ENCODE assay signal across 23 cellular contexts in the genomic region with DNA sequence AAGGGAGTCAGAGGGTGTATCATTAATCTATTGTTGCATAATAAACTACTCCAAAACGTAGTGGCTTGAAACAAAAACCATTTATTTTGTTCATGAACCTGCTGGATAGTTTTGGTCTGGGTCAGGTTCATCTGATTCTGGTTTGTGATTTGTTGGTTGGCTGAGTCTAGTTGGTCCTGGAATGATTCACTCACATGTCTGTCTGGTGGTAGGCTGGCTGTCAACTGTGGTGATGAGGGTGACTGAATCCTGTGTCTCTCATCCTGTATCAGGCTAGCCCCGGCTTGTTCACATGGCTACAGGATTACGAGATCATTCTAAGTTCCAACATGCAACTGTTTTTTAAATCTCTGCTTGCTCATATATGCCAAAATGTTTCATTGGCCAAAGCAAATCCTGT. TPM values are rescaled to one million over a fixed set of nuclear protein-coding genes. Genes with fewer than 3 reads are reported as not detected.
A peak's percentile ranks its signal among the peaks of the same experiment; 100 is the strongest.
DNase-seq lines count a peak whose midpoint lies in the region; ATAC-seq, FAIRE-seq and TF ChIP-seq lines count a peak whose summit lies in the region.
"Had no signal": no experiment of that assay in that cellular context is flagged by ENCODE, and none has a peak within 500 bp of the region (broad histone marks: within the 10 kb centered on the region; RNA-seq: fewer than 3 reads in every experiment).

No MANE protein-coding gene starts in this region.

- H3K4me2 ChIP-seq in astrocyte (ENCODE audit: low read length) (no peak overlapping the region), OCI-LY7 (ENCODE audit: low read length) (no peak overlapping the region)

- H3K9me3 Mint-ChIP-seq in astrocyte (ENCODE audit: unreplicated experiment) (peaks cover 3% of the 10 kb centered on the region), chondrocyte (ENCODE audit: low read depth) (no peaks in the 10 kb centered on the region)
- H3K9me3 Mint-ChIP-seq: activated CD4-positive, alpha-beta T cell treated with anti-CD3 and anti-CD28 coated beads, Interleukin-2, amount 10 ng/mL, durations not matched to agents 7 days and 5 days; natural killer cell treated with Interleukin-12 subunit alpha and Interleukin-12 subunit beta and Interleukin-15 and Interleukin-18, amount 100 ng/mL, for 72 hours; T-helper 2 cell treated with Interferon-gamma antibody and Interleukin-4, amounts not matched to agents 5 μg/mL and 100 μg/mL, for 36 hours had no signal

- H3K9ac ChIP-seq in astrocyte (ENCODE audit: low read length): no peak overlapping the region

- H4K20me1 ChIP-seq in astrocyte (ENCODE audit: insufficient read depth, low read length): no peaks in the 10 kb centered on the region
- no peaks in the 10 kb centered on the region for H4K20me1 ChIP-seq in OCI-LY7 (ENCODE audit: insufficient read depth, low read length)

- H3K27me3 Mint-ChIP-seq in astrocyte (ENCODE audit: low read depth, unreplicated experiment): no peaks in the 10 kb centered on the region
- H3K27me3 Mint-ChIP-seq in chondrocyte (ENCODE audit: low read depth): peaks cover 27% of the 10 kb centered on the region

- H2AFZ ChIP-seq in astrocyte (ENCODE audit: low read depth, low read length) (no peak overlapping the region), OCI-LY7 (ENCODE audit: low read length) (no peak overlapping the region)

- BruUV-seq in OCI-LY7 (replicated peaks; lab: Mats Ljungman, UMichigan): no TSS peak

- H3K36me3 ChIP-seq in astrocyte (ENCODE audit: insufficient read depth, low read length): no peaks in the 10 kb centered on the region
- no peaks in the 10 kb centered on the region for H3K36me3 ChIP-seq in OCI-LY7 (ENCODE audit: insufficient read depth, low read length)
- H3K36me3 ChIP-seq: upper lobe of left lung had no signal

- H3K79me2 ChIP-seq in astrocyte (ENCODE audit: insufficient read depth, low read length) (no peaks in the 10 kb centered on the region), OCI-LY7 (ENCODE audit: insufficient read depth, low read depth, low read length) (no peaks in the 10 kb centered on the region)

- H3K4me3 Mint-ChIP-seq in astrocyte (ENCODE audit: unreplicated experiment) (no peak overlapping the region), chondrocyte (ENCODE audit: unreplicated experiment) (no peak overlapping the region)
- H3K4me3 Mint-ChIP-seq: activated CD4-positive, alpha-beta T cell treated with anti-CD3 and anti-CD28 coated beads, Interleukin-2, amount 10 ng/mL, durations not matched to agents 7 days and 5 days; CD14-positive monocyte; natural killer cell treated with Interleukin-12 subunit alpha and Interleukin-12 subunit beta and Interleukin-15 and Interleukin-18, amount 100 ng/mL, for 72 hours; T-helper 2 cell treated with Interferon-gamma antibody and Interleukin-4, amounts not matched to agents 5 μg/mL and 100 μg/mL, for 36 hours had no signal

- POLR2A ChIA-PET in OCI-LY7 (lab: Charles Lee): no interaction called here

- no peak overlapping the region for H3K4me3 ChIP-seq in astrocyte (ENCODE audit: insufficient read depth, low read depth, low read length)
- H3K4me3 ChIP-seq in retinal pigment epithelial cell (ENCODE audit: low read length): no peak overlapping the region
- no peak overlapping the region for H3K4me3 ChIP-seq in OCI-LY7 (ENCODE audit: low read depth, low read length, poor library complexity, severe bottlenecking)
- H3K4me3 ChIP-seq: lung, upper lobe of left lung had no signal

- H3K27ac ChIP-seq in astrocyte (ENCODE audit: low read depth, low read length) (no peak overlapping the region), OCI-LY7 (ENCODE audit: low read depth, low read length, poor library complexity, severe bottlenecking) (no peak overlapping the region)
- H3K27ac ChIP-seq: upper lobe of left lung had no signal

- peak overlapping the region; percentile 0 for H3K27ac Mint-ChIP-seq in astrocyte (ENCODE audit: unreplicated experiment)
- H3K27ac Mint-ChIP-seq in chondrocyte (ENCODE audit: unreplicated experiment): no peak overlapping the region
- H3K27ac Mint-ChIP-seq: activated CD4-positive, alpha-beta T cell treated with anti-CD3 and anti-CD28 coated beads, Interleukin-2, amount 10 ng/mL, durations not matched to agents 7 days and 5 days; CD14-positive monocyte; natural killer cell treated with Interleukin-12 subunit alpha and Interleukin-12 subunit beta and Interleukin-15 and Interleukin-18, amount 100 ng/mL, for 72 hours; T-helper 2 cell treated with Interferon-gamma antibody and Interleukin-4, amounts not matched to agents 5 μg/mL and 100 μg/mL, for 36 hours had no signal

- DNase-seq in astrocyte (ENCODE audit: low read depth) (no peak), retinal pigment epithelial cell (ENCODE audit: low read depth) (peak; percentile 2), chondrocyte (ENCODE audit: low spot score) (no peak), OCI-LY7 (ENCODE audit: low spot score) (no peak)
- DNase-seq: activated CD4-positive, alpha-beta T cell treated with anti-CD3 and anti-CD28 coated beads, Interleukin-2, amount 10 ng/mL, durations not matched to agents 7 days and 5 days; amniotic stem cell; erythroblast; hypothalamus; right cardiac atrium; SHP77 treated with DMSO at 0.1 percent for 48 hours; stimulated activated CD4-positive, alpha-beta T cell treated with anti-CD3 and anti-CD28 coated beads, Interleukin-2, amount 100 ng/mL, for 48 hours; upper lobe of left lung had no signal

- no peak for TF ChIP-seq CTCF in astrocyte (IDR thresholded peaks at IDR 0.05; ENCODE audit: insufficient read depth, low read depth, low read length)
- no peak for TF ChIP-seq CTCF in retinal pigment epithelial cell (conservative IDR thresholded peaks at IDR 0.05; ENCODE audit: low read depth, low read length)
- TF ChIP-seq CTCF in chondrocyte (IDR thresholded peaks at IDR 0.05): no peak
- TF ChIP-seq CTCF in OCI-LY7 (conservative IDR thresholded peaks at IDR 0.05; ENCODE audit: low read length): no peak

- CTCF ChIA-PET in OCI-LY7 (lab: Charles Lee; ENCODE audit: unreplicated experiment): no interaction called here

- no peaks in the 10 kb centered on the region for H3K9me2 ChIP-seq in OCI-LY7 (ENCODE audit: insufficient read depth, low read length)

- no peak for FAIRE-seq in astrocyte (lab: Jason Lieb, UNC)
- FAIRE-seq: GM12892, H54, HTR-8/SVneo had no signal

- H3K36me3 Mint-ChIP-seq in astrocyte (ENCODE audit: low read depth, unreplicated experiment) (no peaks in the 10 kb centered on the region), chondrocyte (ENCODE audit: low read depth) (no peaks in the 10 kb centered on the region)
- H3K36me3 Mint-ChIP-seq: CD14-positive monocyte; natural killer cell treated with Interleukin-12 subunit alpha and Interleukin-12 subunit beta and Interleukin-15 and Interleukin-18, amount 100 ng/mL, for 72 hours had no signal

- peaks cover 2% of the 10 kb centered on the region for H3K4me1 Mint-ChIP-seq in astrocyte (ENCODE audit: low read depth, unreplicated experiment)
- no peaks in the 10 kb centered on the region for H3K4me1 Mint-ChIP-seq in chondrocyte (ENCODE audit: low read depth)
- H3K4me1 Mint-ChIP-seq: activated CD4-positive, alpha-beta T cell treated with anti-CD3 and anti-CD28 coated beads, Interleukin-2, amount 10 ng/mL, durations not matched to agents 7 days and 5 days; CD14-positive monocyte had no signal

- ATAC-seq in GM19351 (IDR thresholded peaks at IDR 0.05; ENCODE audit: unreplicated experiment): peak; percentile 75
- ATAC-seq in HG03432 (IDR thresholded peaks at IDR 0.05; ENCODE audit: unreplicated experiment): peak; percentile 87
- no peak for ATAC-seq in GM21526 (IDR thresholded peaks at IDR 0.05; ENCODE audit: low FRiP score, unreplicated experiment)
- ATAC-seq: natural killer cell treated with Interleukin-12 subunit alpha and Interleukin-12 subunit beta and Interleukin-15 and Interleukin-18, amount 100 ng/mL, for 72 hours; right cardiac atrium had no signal

- H3K27me3 ChIP-seq in astrocyte (ENCODE audit: insufficient read depth, low read length): no peaks in the 10 kb centered on the region
- H3K27me3 ChIP-seq: upper lobe of left lung had no signal

- H3K9me3 ChIP-seq in astrocyte (ENCODE audit: insufficient read depth, low read depth, low read length) (no peaks in the 10 kb centered on the region), OCI-LY7 (ENCODE audit: low read length) (no peaks in the 10 kb centered on the region)
- H3K9me3 ChIP-seq: upper lobe of left lung had no signal

- intact Hi-C loops in OCI-LY7 (cut with micrococcal nuclease; ENCODE audit: unreplicated experiment): no loop called here

- H3K4me1 ChIP-seq in astrocyte (ENCODE audit: insufficient read depth, low read length) (no peaks in the 10 kb centered on the region), OCI-LY7 (ENCODE audit: insufficient read depth, low read length, poor library complexity, severe bottlenecking) (no peaks in the 10 kb centered on the region)
- H3K4me1 ChIP-seq: upper lobe of left lung had no signal

RNA-seq across cellular contexts. Expression of gene SIKE1, which starts 22.5 kb away (rescaled TPM):
- total RNA-seq in astrocyte: 62.0 and 64.2 TPM in 2 replicates
- total RNA-seq in chondrocyte: 55.0 to 60.0 TPM (median 56.2 TPM) in 3 replicates
- 123 and 142 TPM in 2 replicates for total RNA-seq in OCI-LY7 (2014; rRNA removed; shearing (Covaris generic))
- total RNA-seq in OCI-LY7 (2022): 71.0 and 75.3 TPM in 2 replicates

RNA-seq across cellular contexts. Expression of gene CSDE1, which starts 45.2 kb away (rescaled TPM):
- total RNA-seq in astrocyte (562 and 635 TPM in 2 replicates), chondrocyte (512 to 540 TPM (median 529 TPM) in 3 replicates), OCI-LY7 (2022) (426 and 456 TPM in 2 replicates)
- total RNA-seq in OCI-LY7 (2014; rRNA removed; shearing (Covaris generic)): 177 and 223 TPM in 2 replicates

RNA-seq across cellular contexts. Expression of gene SYCP1, which starts 51.7 kb away (rescaled TPM):
- total RNA-seq in astrocyte (not detected in 2 replicates), chondrocyte (not detected in 3 replicates), OCI-LY7 (2022) (not detected in 2 replicates)
- not detected in 2 replicates for total RNA-seq in OCI-LY7 (2014; rRNA removed; shearing (Covaris generic))
- total RNA-seq: activated CD4-positive, alpha-beta T cell treated with anti-CD3 and anti-CD28 coated beads, Interleukin-2, amount 10 ng/mL, durations not matched to agents 7 days and 5 days; M059J; natural killer cell treated with Interleukin-12 subunit alpha and Interleukin-12 subunit beta and Interleukin-15 and Interleukin-18, amount 100 ng/mL, for 72 hours; right cardiac atrium; upper lobe of left lung had no signal
